In the genomic region with DNA sequence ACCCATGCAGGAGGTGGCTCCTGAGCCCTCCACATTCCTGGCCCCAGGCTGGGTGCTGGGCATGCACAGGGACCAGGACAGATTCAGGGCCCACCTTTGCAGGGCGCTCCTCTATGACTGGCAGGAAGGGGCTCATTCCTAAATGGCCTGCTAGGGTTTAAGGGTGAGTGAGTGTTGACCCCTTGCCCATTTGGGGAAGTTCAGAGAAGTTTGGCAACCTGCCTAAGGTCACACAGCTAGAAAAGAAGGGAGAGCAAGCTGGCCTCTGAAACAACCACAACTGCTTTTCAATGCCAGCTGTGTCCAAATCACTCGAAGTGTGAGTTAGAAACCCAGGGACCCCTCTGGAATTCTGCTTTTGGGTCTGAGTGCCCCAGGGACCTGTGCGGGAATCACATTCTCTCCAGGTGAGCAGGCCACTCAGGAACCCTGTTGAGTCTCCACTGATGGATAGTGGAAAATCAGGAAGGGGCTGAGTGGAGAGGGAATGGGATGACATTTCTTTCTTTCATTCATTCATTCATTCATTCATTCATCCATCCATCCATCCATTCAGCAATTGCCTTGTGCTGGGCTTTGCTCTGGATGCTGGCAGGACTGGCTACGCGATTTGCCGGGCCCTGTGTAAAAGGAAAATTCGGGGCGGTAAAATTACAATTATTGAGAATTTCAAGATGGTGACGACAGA, we compare ENCODE assay signal across 2 cellular contexts.
TF ChIP-seq lines count a peak whose summit lies in the region.

No MANE protein-coding gene starts in this region.

TF ChIP-seq in GM23338, 12 proteins besides CTCF, POLR2A, EP300 and RAD21:
- TF ChIP-seq, protein P1, sequence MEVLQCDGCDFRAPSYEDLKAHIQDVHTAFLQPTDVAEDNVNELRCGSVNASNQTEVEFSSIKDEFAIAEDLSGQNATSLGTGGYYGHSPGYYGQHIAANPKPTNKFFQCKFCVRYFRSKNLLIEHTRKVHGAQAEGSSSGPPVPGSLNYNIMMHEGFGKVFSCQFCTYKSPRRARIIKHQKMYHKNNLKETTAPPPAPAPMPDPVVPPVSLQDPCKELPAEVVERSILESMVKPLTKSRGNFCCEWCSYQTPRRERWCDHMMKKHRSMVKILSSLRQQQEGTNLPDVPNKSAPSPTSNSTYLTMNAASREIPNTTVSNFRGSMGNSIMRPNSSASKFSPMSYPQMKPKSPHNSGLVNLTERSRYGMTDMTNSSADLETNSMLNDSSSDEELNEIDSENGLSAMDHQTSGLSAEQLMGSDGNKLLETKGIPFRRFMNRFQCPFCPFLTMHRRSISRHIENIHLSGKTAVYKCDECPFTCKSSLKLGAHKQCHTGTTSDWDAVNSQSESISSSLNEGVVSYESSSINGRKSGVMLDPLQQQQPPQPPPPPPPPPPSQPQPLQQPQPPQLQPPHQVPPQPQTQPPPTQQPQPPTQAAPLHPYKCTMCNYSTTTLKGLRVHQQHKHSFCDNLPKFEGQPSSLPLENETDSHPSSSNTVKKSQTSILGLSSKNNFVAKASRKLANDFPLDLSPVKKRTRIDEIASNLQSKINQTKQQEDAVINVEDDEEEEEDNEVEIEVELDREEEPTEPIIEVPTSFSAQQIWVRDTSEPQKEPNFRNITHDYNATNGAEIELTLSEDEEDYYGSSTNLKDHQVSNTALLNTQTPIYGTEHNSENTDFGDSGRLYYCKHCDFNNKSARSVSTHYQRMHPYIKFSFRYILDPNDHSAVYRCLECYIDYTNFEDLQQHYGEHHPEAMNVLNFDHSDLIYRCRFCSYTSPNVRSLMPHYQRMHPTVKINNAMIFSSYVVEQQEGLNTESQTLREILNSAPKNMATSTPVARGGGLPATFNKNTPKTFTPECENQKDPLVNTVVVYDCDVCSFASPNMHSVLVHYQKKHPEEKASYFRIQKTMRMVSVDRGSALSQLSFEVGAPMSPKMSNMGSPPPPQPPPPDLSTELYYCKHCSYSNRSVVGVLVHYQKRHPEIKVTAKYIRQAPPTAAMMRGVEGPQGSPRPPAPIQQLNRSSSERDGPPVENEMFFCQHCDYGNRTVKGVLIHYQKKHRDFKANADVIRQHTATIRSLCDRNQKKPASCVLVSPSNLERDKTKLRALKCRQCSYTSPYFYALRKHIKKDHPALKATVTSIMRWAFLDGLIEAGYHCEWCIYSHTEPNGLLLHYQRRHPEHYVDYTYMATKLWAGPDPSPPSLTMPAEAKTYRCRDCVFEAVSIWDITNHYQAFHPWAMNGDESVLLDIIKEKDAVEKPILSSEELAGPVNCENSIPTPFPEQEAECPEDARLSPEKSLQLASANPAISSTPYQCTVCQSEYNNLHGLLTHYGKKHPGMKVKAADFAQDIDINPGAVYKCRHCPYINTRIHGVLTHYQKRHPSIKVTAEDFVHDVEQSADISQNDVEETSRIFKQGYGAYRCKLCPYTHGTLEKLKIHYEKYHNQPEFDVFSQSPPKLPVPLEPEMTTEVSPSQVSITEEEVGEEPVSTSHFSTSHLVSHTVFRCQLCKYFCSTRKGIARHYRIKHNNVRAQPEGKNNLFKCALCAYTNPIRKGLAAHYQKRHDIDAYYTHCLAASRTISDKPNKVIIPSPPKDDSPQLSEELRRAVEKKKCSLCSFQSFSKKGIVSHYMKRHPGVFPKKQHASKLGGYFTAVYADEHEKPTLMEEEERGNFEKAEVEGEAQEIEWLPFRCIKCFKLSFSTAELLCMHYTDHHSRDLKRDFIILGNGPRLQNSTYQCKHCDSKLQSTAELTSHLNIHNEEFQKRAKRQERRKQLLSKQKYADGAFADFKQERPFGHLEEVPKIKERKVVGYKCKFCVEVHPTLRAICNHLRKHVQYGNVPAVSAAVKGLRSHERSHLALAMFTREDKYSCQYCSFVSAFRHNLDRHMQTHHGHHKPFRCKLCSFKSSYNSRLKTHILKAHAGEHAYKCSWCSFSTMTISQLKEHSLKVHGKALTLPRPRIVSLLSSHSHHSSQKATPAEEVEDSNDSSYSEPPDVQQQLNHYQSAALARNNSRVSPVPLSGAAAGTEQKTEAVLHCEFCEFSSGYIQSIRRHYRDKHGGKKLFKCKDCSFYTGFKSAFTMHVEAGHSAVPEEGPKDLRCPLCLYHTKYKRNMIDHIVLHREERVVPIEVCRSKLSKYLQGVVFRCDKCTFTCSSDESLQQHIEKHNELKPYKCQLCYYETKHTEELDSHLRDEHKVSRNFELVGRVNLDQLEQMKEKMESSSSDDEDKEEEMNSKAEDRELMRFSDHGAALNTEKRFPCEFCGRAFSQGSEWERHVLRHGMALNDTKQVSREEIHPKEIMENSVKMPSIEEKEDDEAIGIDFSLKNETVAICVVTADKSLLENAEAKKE (CRISPR knock-in tag; IDR thresholded peaks at IDR 0.05), result no peak
- no peak for TF ChIP-seq STAT1 (IDR thresholded peaks at IDR 0.05; ENCODE audit: unreplicated experiment)
- no peak for TF ChIP-seq JUNB (IDR thresholded peaks at IDR 0.05; ENCODE audit: unreplicated experiment)
- no peak for TF ChIP-seq EZH2phosphoT487 (IDR thresholded peaks at IDR 0.05; ENCODE audit: unreplicated experiment)
- no peak for TF ChIP-seq POLR2AphosphoS5 (IDR thresholded peaks at IDR 0.05; ENCODE audit: low read depth)
- TF ChIP-seq EZH2 (IDR thresholded peaks at IDR 0.05; ENCODE audit: low read depth, unreplicated experiment), result no peak
- TF ChIP-seq, protein P2, sequence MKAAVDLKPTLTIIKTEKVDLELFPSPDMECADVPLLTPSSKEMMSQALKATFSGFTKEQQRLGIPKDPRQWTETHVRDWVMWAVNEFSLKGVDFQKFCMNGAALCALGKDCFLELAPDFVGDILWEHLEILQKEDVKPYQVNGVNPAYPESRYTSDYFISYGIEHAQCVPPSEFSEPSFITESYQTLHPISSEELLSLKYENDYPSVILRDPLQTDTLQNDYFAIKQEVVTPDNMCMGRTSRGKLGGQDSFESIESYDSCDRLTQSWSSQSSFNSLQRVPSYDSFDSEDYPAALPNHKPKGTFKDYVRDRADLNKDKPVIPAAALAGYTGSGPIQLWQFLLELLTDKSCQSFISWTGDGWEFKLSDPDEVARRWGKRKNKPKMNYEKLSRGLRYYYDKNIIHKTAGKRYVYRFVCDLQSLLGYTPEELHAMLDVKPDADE (IDR thresholded peaks at IDR 0.05), result no peak

TF ChIP-seq in H1, 55 proteins besides CTCF, POLR2A, EP300 and RAD21:
- TF ChIP-seq BCL11A (IDR thresholded peaks at IDR 0.05; ENCODE audit: low read depth in 2 of 2, low read length in 2 of 2), result no peak
- TF ChIP-seq JUN (IDR thresholded peaks at IDR 0.05; ENCODE audit: low read depth, low read length), result no peak
- no peak for TF ChIP-seq JUND (IDR thresholded peaks at IDR 0.05; ENCODE audit: low read length)
- no peak for TF ChIP-seq NANOG (IDR thresholded peaks at IDR 0.05; ENCODE audit: insufficient read depth, low read depth, low read length, poor library complexity, severe bottlenecking)
- TF ChIP-seq, protein P3, sequence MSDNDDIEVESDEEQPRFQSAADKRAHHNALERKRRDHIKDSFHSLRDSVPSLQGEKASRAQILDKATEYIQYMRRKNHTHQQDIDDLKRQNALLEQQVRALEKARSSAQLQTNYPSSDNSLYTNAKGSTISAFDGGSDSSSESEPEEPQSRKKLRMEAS (IDR thresholded peaks at IDR 0.05), result no peak
- TF ChIP-seq GTF2F1 (IDR thresholded peaks at IDR 0.05; ENCODE audit: borderline replicate concordance, low read depth, low read length), result no peak
- no peak for TF ChIP-seq GABPA (IDR thresholded peaks at IDR 0.05; ENCODE audit: borderline replicate concordance, insufficient read depth, low read length)
- peak; percentile 45; the same call in 1 of the 2 replicates for TF ChIP-seq KDM1A (IDR thresholded peaks at IDR 0.05; ENCODE audit: borderline replicate concordance, low read length)
